Comparison of ENCODE assay signal across 1 cellular context in the genomic region with DNA sequence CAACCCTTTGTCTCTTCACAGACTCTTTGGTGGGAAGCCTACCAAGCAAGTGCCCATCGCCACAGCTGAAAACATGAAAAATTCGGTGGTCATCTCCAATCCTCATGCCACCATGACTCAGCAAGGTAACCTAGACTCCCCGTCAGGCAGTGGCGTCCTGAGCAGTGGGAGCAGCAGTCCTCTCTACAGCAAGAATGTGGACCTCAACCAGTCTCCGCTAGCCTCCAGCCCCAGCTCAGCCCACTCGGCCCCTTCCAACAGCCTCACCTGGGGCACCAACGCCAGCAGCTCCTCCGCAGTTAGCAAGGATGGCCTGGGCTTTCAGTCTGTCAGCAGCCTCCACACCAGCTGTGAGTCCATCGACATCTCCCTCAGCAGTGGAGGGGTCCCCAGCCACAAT.
TF ChIP-seq lines count a peak whose summit lies in the region.

No MANE protein-coding gene starts in this region.

TF ChIP-seq in IMR-90, 13 proteins besides CTCF, POLR2A, EP300 and RAD21 (continued from another document):
- no peak for TF ChIP-seq RFX5 (IDR thresholded peaks at IDR 0.05; ENCODE audit: low read depth, low read length)
- no peak for TF ChIP-seq BHLHE40 (IDR thresholded peaks at IDR 0.05; ENCODE audit: low read depth, low read length)
- TF ChIP-seq SMC3 (IDR thresholded peaks at IDR 0.05; ENCODE audit: low read depth, low read length) = no peak
- TF ChIP-seq NFE2L2 (IDR thresholded peaks at IDR 0.05; ENCODE audit: low read depth, low read length) = no peak
- TF ChIP-seq, protein P1, sequence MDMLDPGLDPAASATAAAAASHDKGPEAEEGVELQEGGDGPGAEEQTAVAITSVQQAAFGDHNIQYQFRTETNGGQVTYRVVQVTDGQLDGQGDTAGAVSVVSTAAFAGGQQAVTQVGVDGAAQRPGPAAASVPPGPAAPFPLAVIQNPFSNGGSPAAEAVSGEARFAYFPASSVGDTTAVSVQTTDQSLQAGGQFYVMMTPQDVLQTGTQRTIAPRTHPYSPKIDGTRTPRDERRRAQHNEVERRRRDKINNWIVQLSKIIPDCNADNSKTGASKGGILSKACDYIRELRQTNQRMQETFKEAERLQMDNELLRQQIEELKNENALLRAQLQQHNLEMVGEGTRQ (IDR thresholded peaks at IDR 0.05; ENCODE audit: low read depth, low read length) = no peak
